In the genomic region with DNA sequence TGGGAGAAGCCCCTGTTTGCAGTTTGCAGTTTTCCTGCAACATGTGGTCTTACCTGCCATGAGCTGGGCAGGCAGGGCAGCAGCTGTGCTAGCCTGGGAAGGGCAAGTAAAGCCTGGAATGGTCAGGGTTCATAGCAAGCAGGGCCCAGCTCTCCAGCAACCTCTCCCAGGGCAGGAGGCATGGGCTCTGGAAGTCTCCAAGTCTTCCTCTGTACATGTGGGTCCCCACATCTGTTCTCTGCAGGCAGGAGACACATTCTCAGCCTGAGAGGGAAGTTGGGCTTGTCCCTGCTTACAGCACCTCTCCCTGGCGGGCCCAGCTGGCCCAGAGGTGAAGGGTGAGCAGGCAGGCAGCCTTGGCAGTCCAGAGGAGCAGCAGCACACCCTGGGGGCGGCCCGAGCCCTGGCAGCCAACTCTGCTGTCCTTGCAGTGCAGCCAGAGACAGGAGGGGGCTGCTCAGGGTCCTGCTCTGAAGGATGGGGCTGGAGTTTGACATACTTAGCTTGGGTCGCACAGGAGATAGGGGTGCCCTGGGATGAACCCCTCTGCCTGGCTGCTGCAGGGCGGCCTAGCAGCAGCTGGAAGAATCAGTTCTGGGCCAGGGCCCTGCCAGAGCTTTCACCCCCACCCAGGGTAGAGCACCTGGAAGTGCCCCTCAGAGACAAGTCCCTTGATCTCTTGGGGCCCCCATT, we compare ENCODE assay signal across 9 cellular contexts.
A peak's percentile ranks its signal among the peaks of the same experiment; 100 is the strongest.
DNase-seq lines count a peak whose midpoint lies in the region; ATAC-seq and TF ChIP-seq lines count a peak whose summit lies in the region.
"Had no signal": no experiment of that assay in that cellular context is flagged by ENCODE, and none has a peak within 500 bp of the region (broad histone marks: within the 10 kb centered on the region; RNA-seq: fewer than 3 reads in every experiment).

No MANE protein-coding gene starts in this region.

- intact Hi-C loops in lower lobe of right lung (cut with DNase I): no loop called here

- no peaks in the 10 kb centered on the region for H3K9me3 ChIP-seq in lower lobe of right lung

- no peak overlapping the region for H3K4me3 ChIP-seq in lower lobe of right lung

- no peak overlapping the region for H3K27ac ChIP-seq in lower lobe of right lung

- H3K4me1 ChIP-seq in lower lobe of right lung: no peaks in the 10 kb centered on the region

- H3K36me3 Mint-ChIP-seq in chondrocyte (ENCODE audit: low read depth): peaks cover 2% of the 10 kb centered on the region

- peaks cover 7% of the 10 kb centered on the region for H3K9me3 Mint-ChIP-seq in chondrocyte (ENCODE audit: low read depth)

- peak; percentile 78 to 91 for ATAC-seq in lower lobe of right lung
- ATAC-seq: T-cell had no signal

- DNase-seq in NCI-H524 (lab: John Stamatoyannopoulos, UW) (peak; percentile 31 to 91), chondrocyte (ENCODE audit: low spot score) (no peak), lower lobe of right lung (peak; percentile 67), NCI-H2107 treated with DMSO at 0.1 percent for 48 hours (lab: John Stamatoyannopoulos, UW; ENCODE audit: unreplicated experiment) (no peak), activated gamma-delta T cell (lab: John Stamatoyannopoulos, UW) (no peak), T1000 (lab: John Stamatoyannopoulos, UW) (no peak)

- H3K27me3 ChIP-seq in lower lobe of right lung (ENCODE audit: low read depth): no peaks in the 10 kb centered on the region

- TF ChIP-seq CTCF in GM12872 (IDR thresholded peaks at IDR 0.05; ENCODE audit: insufficient read depth, low read depth, low read length) (peak; percentile 45), chondrocyte (IDR thresholded peaks at IDR 0.05) (peak; percentile 73), lower lobe of right lung (IDR thresholded peaks at IDR 0.05) (peak; percentile 49)

- no peak overlapping the region for H3K27ac Mint-ChIP-seq in chondrocyte (ENCODE audit: unreplicated experiment)
- H3K27ac Mint-ChIP-seq: mesothelial cell of epicardium, T-cell had no signal

- H3K27me3 Mint-ChIP-seq in chondrocyte (ENCODE audit: low read depth): peaks cover 2% of the 10 kb centered on the region

- peaks cover 17% of the 10 kb centered on the region for H3K4me1 Mint-ChIP-seq in chondrocyte (ENCODE audit: low read depth)
- H3K4me1 Mint-ChIP-seq: T-cell had no signal

- H3K4me3 Mint-ChIP-seq in chondrocyte (ENCODE audit: unreplicated experiment): no peak overlapping the region
- H3K4me3 Mint-ChIP-seq: mesothelial cell of epicardium, T-cell had no signal

- H3K36me3 ChIP-seq in lower lobe of right lung: no peaks in the 10 kb centered on the region

Comparison
In these comparisons a context has a peak if more than half of its experiments do, and no peak if none do; other contexts are left out.
1. DNase-seq: peak in NCI-H524 (2 of 2) and lower lobe of right lung (single experiment); none in chondrocyte (single experiment), NCI-H2107 treated with DMSO at 0.1 percent for 48 hours (single experiment), activated gamma-delta T cell (single experiment) and T1000 (single experiment).
2. Peak in every context shown above with its lines, with median percentiles within 50 percentile points of each other: CTCF ChIP-seq.